ENCODE assay signal across 21 cellular contexts in genomic region chr14:37889087-37889486, GRCh38.
DNase-seq lines count a peak whose midpoint lies in the region; ATAC-seq and TF ChIP-seq lines count a peak whose summit lies in the region.
"Had no signal": no experiment of that assay in that cellular context is flagged by ENCODE, and none has a peak within 500 bp of the region (broad histone marks: within the 10 kb centered on the region; RNA-seq: fewer than 3 reads in every experiment).

No MANE protein-coding gene starts in this region.

- DNase-seq in NCI-H748 (lab: John Stamatoyannopoulos, UW; ENCODE audit: unreplicated experiment) (peak; percentile 72), NCI-H748 treated with DMSO at 0.1 percent for 48 hours (lab: John Stamatoyannopoulos, UW) (no peak), NCI-H345 (lab: John Stamatoyannopoulos, UW) (peak; percentile 65), cerebellar cortex (ENCODE audit: low spot score) (peak; percentile 3), testis (peak; percentile 77), DMS114 treated with DMSO at 0.1 percent for 48 hours (lab: John Stamatoyannopoulos, UW; ENCODE audit: unreplicated experiment) (no peak)
- DNase-seq: activated CD4-positive, alpha-beta memory T cell treated with anti-CD3 and anti-CD28 coated beads, Interleukin-2, amount 10 ng/mL, durations not matched to agents 7 days and 5 days; activated naive CD8-positive, alpha-beta T cell treated with anti-CD3 and anti-CD28 coated beads, Interleukin-2, amount 10 ng/mL, durations not matched to agents 7 days and 5 days; CD8-positive, alpha-beta T cell; effector CD8-positive, alpha-beta T cell; GDM1; head of caudate nucleus; MV-4-11; NCI-H526 treated with DMSO at 0.1 percent for 48 hours; T-cell; uterus; WERI-Rb-1 had no signal

- intact Hi-C loops in testis (cut with DNase I; ENCODE audit: low total_unique reads), result no loop called here

- no peaks in the 10 kb centered on the region for H3K27me3 ChIP-seq in testis
- H3K27me3 ChIP-seq: cardiac muscle cell, uterus had no signal

- WGBS in testis, 2 donors, result 30% methylated on average over 5 of the region's 5 CpGs

- TF ChIP-seq POLR2A in testis (IDR thresholded peaks at IDR 0.05) (no peak), GM18505 (IDR thresholded peaks at IDR 0.05; ENCODE audit: borderline replicate concordance, extremely low read depth, insufficient read depth, insufficient read length) (no peak)

- TF ChIP-seq CTCF in testis (IDR thresholded peaks at IDR 0.05), result no peak

- H3K9me3 ChIP-seq in testis, result no peaks in the 10 kb centered on the region
- H3K9me3 ChIP-seq: A549, uterus had no signal

- no peak overlapping the region for H3K27ac ChIP-seq in testis
- H3K27ac ChIP-seq: A549, cardiac muscle cell, uterus, WERI-Rb-1 had no signal

- no peaks in the 10 kb centered on the region for H3K36me3 ChIP-seq in testis (ENCODE audit: low read depth, missing control alignments)
- H3K36me3 ChIP-seq: cardiac muscle cell, uterus, WERI-Rb-1 had no signal

- no peak overlapping the region for H3K4me3 ChIP-seq in testis
- H3K4me3 ChIP-seq: A549, cardiac muscle cell, uterus had no signal

- H3K4me1 ChIP-seq in testis, result no peaks in the 10 kb centered on the region
- H3K4me1 ChIP-seq: A549, uterus had no signal

- ATAC-seq in GM18505 (IDR thresholded peaks at IDR 0.05; ENCODE audit: unreplicated experiment) (no peak), HG03139 (IDR thresholded peaks at IDR 0.05; ENCODE audit: unreplicated experiment) (no peak)
- ATAC-seq: A549; CD8-positive, alpha-beta T cell; T-cell had no signal

Comparison
In these comparisons a context has a peak if more than half of its experiments do, and no peak if none do; other contexts are left out.
1. DNase-seq: peak in NCI-H748 (single experiment), NCI-H345 (single experiment), cerebellar cortex (single experiment) and testis (single experiment); none in NCI-H748 treated with DMSO at 0.1 percent for 48 hours (single experiment) and DMS114 treated with DMSO at 0.1 percent for 48 hours (single experiment).